8 cellular contexts compared by ENCODE assay signal in genomic region chr1:236066828-236067386, GRCh38. TPM values are rescaled to one million over a fixed set of nuclear protein-coding genes. Genes with fewer than 3 reads are reported as not detected.
DNase-seq lines count a peak whose midpoint lies in the region; ATAC-seq and TF ChIP-seq lines count a peak whose summit lies in the region.

No MANE protein-coding gene starts in this region.

- peaks cover 16% of the 10 kb centered on the region for H3K9me3 Mint-ChIP-seq in mesothelial cell of epicardium

- peak; percentile 81 for DNase-seq in GM19238 (ENCODE audit: insufficient read length, low spot score)
- peak; percentile 45 for DNase-seq in activated CD4-positive, CD25-positive, alpha-beta regulatory T cell treated with anti-CD3 and anti-CD28 coated beads, Interleukin-2, amount 50 U/mL, for 72 hours
- peak; percentile 51 to 58 (median 52) for DNase-seq in effector memory CD4-positive, alpha-beta T cell
- peak; percentile 92 for DNase-seq in spleen
- no peak for DNase-seq in retina
- no peak for DNase-seq in mesothelial cell of epicardium (ENCODE audit: low spot score in 2 of 2, unreplicated experiment in 2 of 2)
- DNase-seq in NCI-H1930 (lab: John Stamatoyannopoulos, UW) = no peak

- H3K4me3 ChIP-seq in effector memory CD4-positive, alpha-beta T cell (ENCODE audit: insufficient read depth, low read depth, low read length, poor library complexity, severe bottlenecking) = no peak overlapping the region
- H3K4me3 ChIP-seq in spleen = peak overlapping the region in 1 of 8 donors; percentile 82

- H3K27ac Mint-ChIP-seq in mesothelial cell of epicardium = no peak overlapping the region

- H3K27ac ChIP-seq in effector memory CD4-positive, alpha-beta T cell (ENCODE audit: insufficient read depth, low read length, poor library complexity, severe bottlenecking) = no peak overlapping the region
- H3K27ac ChIP-seq in spleen = peak overlapping the region in 7 of 8 donors; percentile 83 to 93 (median 88)

- H3K4me1 Mint-ChIP-seq in mesothelial cell of epicardium = peaks cover 13% of the 10 kb centered on the region

- no peak for TF ChIP-seq POLR2A in spleen (IDR thresholded peaks at IDR 0.05)

- peaks cover 46% of the 10 kb centered on the region for H3K27me3 Mint-ChIP-seq in mesothelial cell of epicardium (ENCODE audit: low read depth)

- H3K4me1 ChIP-seq in effector memory CD4-positive, alpha-beta T cell (ENCODE audit: control insufficient read depth, insufficient read depth, low read length, poor library complexity, severe bottlenecking) = peaks cover 31% of the 10 kb centered on the region
- H3K4me1 ChIP-seq in spleen = peaks cover 4 to 44% (median 39%) of the 10 kb centered on the region in 6 donors

- no peak for TF ChIP-seq CTCF in spleen (IDR thresholded peaks at IDR 0.05 in 8 of 11, conservative IDR thresholded peaks at IDR 0.05 in 3 of 11)
- no peak for TF ChIP-seq CTCF in mesothelial cell of epicardium (IDR thresholded peaks at IDR 0.05; ENCODE audit: unreplicated experiment)

- H3K36me3 Mint-ChIP-seq in mesothelial cell of epicardium = no peaks in the 10 kb centered on the region

- no peaks in the 10 kb centered on the region for H3K9me3 ChIP-seq in effector memory CD4-positive, alpha-beta T cell (ENCODE audit: control insufficient read depth, low read length)
- H3K9me3 ChIP-seq in spleen = peaks cover 0 to 14% (median 8%) of the 10 kb centered on the region in 8 donors

- intact Hi-C loops in spleen (cut with DNase I; ENCODE audit: low total_unique reads) = no loop called here

- no peak overlapping the region for H3K4me3 Mint-ChIP-seq in mesothelial cell of epicardium

- H3K36me3 ChIP-seq in effector memory CD4-positive, alpha-beta T cell (ENCODE audit: control insufficient read depth, insufficient read depth, low read length) = no peaks in the 10 kb centered on the region
- H3K36me3 ChIP-seq in spleen = no peaks in the 10 kb centered on the region

- ATAC-seq in HG03196 (IDR thresholded peaks at IDR 0.05; ENCODE audit: unreplicated experiment) = peak; percentile 80

- WGBS in spleen, 5 donors = 24 to 46% (median 32%) methylated on average over 6 of the region's 6 CpGs

- H3K27me3 ChIP-seq in effector memory CD4-positive, alpha-beta T cell (replicated peaks; ENCODE audit: control insufficient read depth, insufficient read depth, low read length, poor library complexity, severe bottlenecking) = peaks cover 17% of the 10 kb centered on the region
- H3K27me3 ChIP-seq in spleen (replicated peaks in 1 of 7) = peaks cover 0 to 40% (median 22%) of the 10 kb centered on the region in 7 donors

RNA-seq across cellular contexts. Expression of gene NID1, which starts 2.0 kb away (rescaled TPM):
- total RNA-seq in spleen (100 to 1,000 TPM in 5 of 7 donors, 10 to 100 TPM in 2; 48.1 to 178 (median 101) TPM), mesothelial cell of epicardium (42.4 to 45.5 TPM (median 45.0 TPM) in 3 replicates)
- polyA plus RNA-seq in spleen = 10 to 100 TPM in 2 of 3 donors, 1 to 10 TPM in 1; 6.8 to 13.3 (median 12.9) TPM

Comparison
In these comparisons a context has a peak if more than half of its experiments do, and no peak if none do; other contexts are left out.
1. DNase-seq: peak in GM19238 (single experiment), activated CD4-positive, CD25-positive, alpha-beta regulatory T cell treated with anti-CD3 and anti-CD28 coated beads, Interleukin-2, amount 50 U/mL, for 72 hours (single experiment), effector memory CD4-positive, alpha-beta T cell (3 of 3) and spleen (single experiment); none in retina (single experiment), mesothelial cell of epicardium (0 of 2) and NCI-H1930 (0 of 2).